14 cellular contexts compared by ENCODE assay signal in the genomic region with DNA sequence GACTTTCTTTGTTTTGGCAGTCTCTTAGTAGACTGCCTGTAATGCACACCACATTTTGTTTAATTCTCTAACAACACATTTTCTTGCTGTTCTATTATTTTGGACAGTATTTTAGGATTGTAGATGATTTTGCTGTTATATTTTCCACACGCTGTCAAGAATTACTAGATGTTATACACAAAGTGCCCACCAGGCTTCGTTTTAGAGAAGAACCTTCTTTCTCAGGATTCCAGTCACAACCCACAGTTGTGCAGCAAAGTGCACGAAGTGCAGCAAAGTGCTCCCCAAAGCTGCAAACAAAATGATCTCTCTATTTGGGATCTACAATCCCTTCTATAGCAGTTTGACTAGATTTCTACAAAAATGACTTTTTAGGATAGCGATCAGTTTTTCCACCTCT. TPM values are rescaled to one million over a fixed set of nuclear protein-coding genes. Genes with fewer than 3 reads are reported as not detected.
A peak's percentile ranks its signal among the peaks of the same experiment; 100 is the strongest.
DNase-seq lines count a peak whose midpoint lies in the region; ATAC-seq, FAIRE-seq and TF ChIP-seq lines count a peak whose summit lies in the region.
"Had no signal": no experiment of that assay in that cellular context is flagged by ENCODE, and none has a peak within 500 bp of the region (broad histone marks: within the 10 kb centered on the region; RNA-seq: fewer than 3 reads in every experiment).

No MANE protein-coding gene starts in this region.

- peak; percentile 15 for TF ChIP-seq CTCF in astrocyte (IDR thresholded peaks at IDR 0.05; ENCODE audit: insufficient read depth, low read depth, low read length)
- peak; percentile 77 for TF ChIP-seq CTCF in mesothelial cell of epicardium (IDR thresholded peaks at IDR 0.05; ENCODE audit: unreplicated experiment)
- no peak for TF ChIP-seq CTCF in foreskin fibroblast (IDR thresholded peaks at IDR 0.05; ENCODE audit: low read depth, low read length)
- TF ChIP-seq CTCF in upper lobe of right lung (IDR thresholded peaks at IDR 0.05), result no peak

- no peak for ATAC-seq in upper lobe of right lung
- ATAC-seq: left ventricle myocardium superior had no signal

- H3K9me2 ChIP-seq in GM23248 (ENCODE audit: insufficient read depth), result no peaks in the 10 kb centered on the region

- in situ Hi-C loops in GM23248 (cut with MboI), result no loop called here

- H4K20me1 ChIP-seq in BLaER1 (no peaks in the 10 kb centered on the region), GM23248 (ENCODE audit: insufficient read depth) (no peaks in the 10 kb centered on the region), astrocyte (ENCODE audit: insufficient read depth, low read length) (peaks cover 9% of the 10 kb centered on the region)

- WGBS in GM23248 (ENCODE audit: low coverage in 1 of 2, low lambda C conversion rate in 2 of 2, missing lambda C conversion rate in 2 of 2), 2 experiments, result 96 to 98% methylated on average over 4 of the region's 4 CpGs

- H3K36me3 ChIP-seq in BLaER1 (peaks cover 64% of the 10 kb centered on the region), GM23248 (ENCODE audit: low read depth) (peaks cover 24% of the 10 kb centered on the region), astrocyte (ENCODE audit: insufficient read depth, low read length) (peaks cover 7% of the 10 kb centered on the region), upper lobe of right lung (peaks cover 14% of the 10 kb centered on the region)

- H2AFZ ChIP-seq in GM23248 (no peak overlapping the region), astrocyte (ENCODE audit: low read depth, low read length) (no peak overlapping the region)

- H3K4me2 ChIP-seq in BLaER1, result no peak overlapping the region
- H3K4me2 ChIP-seq in GM23248 (ENCODE audit: unreplicated experiment), result no peak overlapping the region
- no peak overlapping the region for H3K4me2 ChIP-seq in astrocyte (ENCODE audit: low read length)

- FAIRE-seq in astrocyte (lab: Jason Lieb, UNC), result no peak

- H3K4me3 Mint-ChIP-seq in astrocyte (ENCODE audit: unreplicated experiment), result peak overlapping the region; percentile 34
- H3K4me3 Mint-ChIP-seq in mesothelial cell of epicardium, result peak overlapping the region; percentile 100

- H3K27ac ChIP-seq in BLaER1 (no peak overlapping the region), GM23248 (no peak overlapping the region), astrocyte (ENCODE audit: low read depth, low read length) (no peak overlapping the region), upper lobe of right lung (no peak overlapping the region)
- H3K27ac ChIP-seq: brain microvascular endothelial cell, thoracic aorta had no signal

- H3K9me3 ChIP-seq in BLaER1, result peaks cover 96% of the 10 kb centered on the region
- H3K9me3 ChIP-seq in GM23248 (ENCODE audit: low read depth), result no peaks in the 10 kb centered on the region
- H3K9me3 ChIP-seq in astrocyte (ENCODE audit: insufficient read depth, low read depth, low read length), result no peaks in the 10 kb centered on the region
- H3K9me3 ChIP-seq in upper lobe of right lung, result peaks cover 36% of the 10 kb centered on the region

- 0 out of 2 replicates have a peak, but pooled peaks cover 6% of the 10 kb centered on the region for H3F3A ChIP-seq in GM23248 (ENCODE audit: insufficient read depth)

- H3K27ac Mint-ChIP-seq in astrocyte (ENCODE audit: unreplicated experiment) (no peak overlapping the region), mesothelial cell of epicardium (no peak overlapping the region)

- H3K4me1 Mint-ChIP-seq in astrocyte (ENCODE audit: low read depth, unreplicated experiment) (peaks cover 9% of the 10 kb centered on the region), mesothelial cell of epicardium (peaks cover 24% of the 10 kb centered on the region)

- H3K9ac ChIP-seq in BLaER1 (no peak overlapping the region), GM23248 (no peak overlapping the region), astrocyte (ENCODE audit: low read length) (no peak overlapping the region)

- intact Hi-C loops in upper lobe of right lung (cut with DNase I), result no loop called here

- H3K4me1 ChIP-seq in BLaER1 (peaks cover 14% of the 10 kb centered on the region), GM23248 (ENCODE audit: insufficient read depth) (no peaks in the 10 kb centered on the region), astrocyte (ENCODE audit: insufficient read depth, low read length) (peaks cover 7% of the 10 kb centered on the region), upper lobe of right lung (peaks cover 11% of the 10 kb centered on the region)

- DNase-seq in GM23248 (peak; percentile 35), astrocyte (ENCODE audit: low read depth) (no peak), mesothelial cell of epicardium (ENCODE audit: low spot score in 2 of 2, unreplicated experiment in 2 of 2) (no peak), KG1 (lab: John Stamatoyannopoulos, UW) (no peak), foreskin fibroblast (no peak), upper lobe of right lung (no peak), NCI-H2196 treated with DMSO at 0.1 percent for 48 hours (lab: John Stamatoyannopoulos, UW; ENCODE audit: unreplicated experiment) (no peak)
- DNase-seq: brain microvascular endothelial cell, foreskin melanocyte, left ventricle myocardium superior, NCI-H1436 treated with DMSO at 0.1 percent for 48 hours had no signal

- peaks cover 31% of the 10 kb centered on the region for H3K9me3 Mint-ChIP-seq in astrocyte (ENCODE audit: unreplicated experiment)
- peaks cover 30% of the 10 kb centered on the region for H3K9me3 Mint-ChIP-seq in mesothelial cell of epicardium

- H3K27me3 Mint-ChIP-seq in astrocyte (ENCODE audit: low read depth, unreplicated experiment) (peaks cover under 1% of the 10 kb centered on the region), mesothelial cell of epicardium (ENCODE audit: low read depth) (no peaks in the 10 kb centered on the region)

- H3K27me3 ChIP-seq in BLaER1 (peaks cover 21% of the 10 kb centered on the region), GM23248 (replicated peaks; ENCODE audit: insufficient read depth) (no peaks in the 10 kb centered on the region), astrocyte (ENCODE audit: insufficient read depth, low read length) (no peaks in the 10 kb centered on the region), upper lobe of right lung (no peaks in the 10 kb centered on the region)
- H3K27me3 ChIP-seq: brain microvascular endothelial cell had no signal

- H3K79me2 ChIP-seq in GM23248 (ENCODE audit: insufficient read depth) (peaks cover 69% of the 10 kb centered on the region), astrocyte (ENCODE audit: insufficient read depth, low read length) (peaks cover 54% of the 10 kb centered on the region)

- H3K36me3 Mint-ChIP-seq in astrocyte (ENCODE audit: low read depth, unreplicated experiment) (peaks cover 44% of the 10 kb centered on the region), mesothelial cell of epicardium (peaks cover 48% of the 10 kb centered on the region)

- peak overlapping the region; percentile 93; the same call in 1 of the 2 replicates for H3K4me3 ChIP-seq in BLaER1
- no peak overlapping the region for H3K4me3 ChIP-seq in GM23248
- H3K4me3 ChIP-seq in astrocyte (ENCODE audit: insufficient read depth, low read depth, low read length), result no peak overlapping the region
- no peak overlapping the region for H3K4me3 ChIP-seq in foreskin fibroblast (ENCODE audit: low read depth in 1 of 2, low read length in 2 of 2)
- H3K4me3 ChIP-seq in upper lobe of right lung, result no peak overlapping the region
- H3K4me3 ChIP-seq: thoracic aorta had no signal

RNA-seq across cellular contexts. Expression of gene ZNF141, which starts 2.4 kb away (rescaled TPM):
- total RNA-seq in GM23248 (2014; rRNA removed; shearing (Covaris generic)), result 6.7 and 7.6 TPM in 2 replicates
- polyA plus RNA-seq in GM23248 (2016; fragmentation: Nextera tagmentation; extraction: Ambion mirVana), result 2.1 and 3.3 TPM in 2 replicates
- total RNA-seq in astrocyte, result 8.4 and 10.3 TPM in 2 replicates
- total RNA-seq in mesothelial cell of epicardium, result 28.1 to 32.5 TPM (median 29.8 TPM) in 3 replicates
- total RNA-seq in upper lobe of right lung, result 19.9 TPM

RNA-seq across cellular contexts. Expression of gene ZNF732, which starts 34.7 kb away (rescaled TPM):
- 0.11 and 0.51 TPM in 2 replicates for total RNA-seq in GM23248 (2014; rRNA removed; shearing (Covaris generic))
- 0.11 TPM in 1 of 2 replicates, not detected in the other for polyA plus RNA-seq in GM23248 (2016; fragmentation: Nextera tagmentation; extraction: Ambion mirVana)
- total RNA-seq in astrocyte (1.2 and 1.4 TPM in 2 replicates), mesothelial cell of epicardium (1.6 to 2.7 TPM (median 2.0 TPM) in 3 replicates), upper lobe of right lung (0.23 TPM)
- total RNA-seq: left ventricle myocardium superior; T-helper 1 cell treated with Interleukin-12 subunit alpha and Interleukin-12 subunit beta and Interleukin-4 antibody, amounts not matched to agents 30 ng/mL and 1 ng/mL, for 36 hours had no signal

Comparison
In these comparisons a context has a peak if more than half of its experiments do, and no peak if none do; other contexts are left out.
1. CTCF ChIP-seq: peak in astrocyte (single experiment) and mesothelial cell of epicardium (single experiment); none in foreskin fibroblast (single experiment) and upper lobe of right lung (single experiment).